Comparison of ENCODE assay signal across 19 cellular contexts in genomic region chr1:56193656-56194055, GRCh38.
"Had no signal": no experiment of that assay in that cellular context is flagged by ENCODE, and none has a peak within 500 bp of the region (broad histone marks: within the 10 kb centered on the region; RNA-seq: fewer than 3 reads in every experiment).

No MANE protein-coding gene starts in this region.

- H3K27me3 ChIP-seq: esophagus squamous epithelium, gastrocnemius medialis, heart right ventricle, left lung had no signal

- H3K9me3 ChIP-seq: esophagus squamous epithelium, gastrocnemius medialis, heart right ventricle, left lung, lower lobe of right lung had no signal

- H3K27ac ChIP-seq: epithelial cell of prostate, esophagus squamous epithelium, gastrocnemius medialis, heart right ventricle, left lung, lower lobe of right lung had no signal

- ATAC-seq: effector memory CD8-positive, alpha-beta T cell; esophagus mucosa; gastrocnemius medialis; heart right ventricle; left cardiac atrium; left lung; left ventricle myocardium superior; lower lobe of right lung had no signal

- H3K36me3 ChIP-seq: esophagus squamous epithelium, gastrocnemius medialis, heart right ventricle, left lung, lower lobe of right lung had no signal

- DNase-seq: cortex of kidney; effector CD8-positive, alpha-beta T cell; effector memory CD8-positive, alpha-beta T cell; endodermal cell; erythroblast; esophagus squamous epithelium; foreskin fibroblast; foreskin melanocyte; gastrocnemius medialis; glutamatergic neuron; head of caudate nucleus; heart right ventricle; hippocampal formation; left cardiac atrium; left ventricle myocardium superior; lower lobe of right lung had no signal

- H3K4me3 ChIP-seq: esophagus squamous epithelium, gastrocnemius medialis, heart right ventricle, left lung, lower lobe of right lung had no signal
